ENCODE assay signal across 1 cellular context in the genomic region with DNA sequence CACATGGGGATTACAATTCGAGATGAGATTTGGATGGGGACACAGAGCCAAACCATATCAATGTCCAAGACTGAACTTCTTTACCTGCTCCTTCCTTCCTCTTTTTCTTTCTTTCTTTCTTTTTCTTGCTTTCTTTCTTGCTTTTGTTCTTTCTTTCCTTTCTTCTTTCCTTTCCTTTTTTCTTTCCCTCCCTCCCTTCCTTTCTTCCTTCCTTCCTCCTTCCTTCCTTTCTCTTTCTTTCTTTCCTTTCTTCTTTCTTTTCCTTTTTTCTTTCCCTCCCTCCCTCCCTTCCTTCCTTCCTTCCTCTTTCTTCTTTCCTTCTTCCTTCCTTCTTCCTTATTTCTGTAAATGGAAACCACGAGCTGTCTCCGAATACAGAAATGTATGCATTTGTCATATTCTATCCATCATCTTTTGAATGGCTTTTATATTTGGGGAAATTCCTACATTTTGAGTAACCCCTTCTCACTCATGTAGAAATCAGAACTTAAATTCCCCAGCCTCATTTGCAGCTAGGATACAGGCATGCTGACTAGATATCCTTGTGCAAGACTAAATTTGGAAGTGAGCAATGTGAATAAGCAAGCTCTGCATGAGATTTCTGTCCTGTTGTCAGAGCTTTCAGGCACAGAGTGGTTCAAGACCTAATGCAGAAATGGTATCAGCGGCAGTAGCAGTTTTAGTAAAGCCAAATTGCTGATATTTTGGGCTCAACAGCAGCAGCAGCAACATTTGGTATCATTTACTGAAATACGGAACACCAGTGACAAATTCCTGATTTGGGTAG.
TF ChIP-seq lines count a peak whose summit lies in the region.

No MANE protein-coding gene starts in this region.

TF ChIP-seq in K562, 482 proteins besides CTCF, POLR2A, EP300 and RAD21:
- TF ChIP-seq BRD9 (IDR thresholded peaks at IDR 0.05; ENCODE audit: low read depth, partially characterized antibody) (no peak), ZNF512 (tag; IDR thresholded peaks at IDR 0.05) (peak; percentile 81), PHTF2 (CRISPR knock-in tag; IDR thresholded peaks at IDR 0.05) (no peak)
- TF ChIP-seq, protein P1, sequence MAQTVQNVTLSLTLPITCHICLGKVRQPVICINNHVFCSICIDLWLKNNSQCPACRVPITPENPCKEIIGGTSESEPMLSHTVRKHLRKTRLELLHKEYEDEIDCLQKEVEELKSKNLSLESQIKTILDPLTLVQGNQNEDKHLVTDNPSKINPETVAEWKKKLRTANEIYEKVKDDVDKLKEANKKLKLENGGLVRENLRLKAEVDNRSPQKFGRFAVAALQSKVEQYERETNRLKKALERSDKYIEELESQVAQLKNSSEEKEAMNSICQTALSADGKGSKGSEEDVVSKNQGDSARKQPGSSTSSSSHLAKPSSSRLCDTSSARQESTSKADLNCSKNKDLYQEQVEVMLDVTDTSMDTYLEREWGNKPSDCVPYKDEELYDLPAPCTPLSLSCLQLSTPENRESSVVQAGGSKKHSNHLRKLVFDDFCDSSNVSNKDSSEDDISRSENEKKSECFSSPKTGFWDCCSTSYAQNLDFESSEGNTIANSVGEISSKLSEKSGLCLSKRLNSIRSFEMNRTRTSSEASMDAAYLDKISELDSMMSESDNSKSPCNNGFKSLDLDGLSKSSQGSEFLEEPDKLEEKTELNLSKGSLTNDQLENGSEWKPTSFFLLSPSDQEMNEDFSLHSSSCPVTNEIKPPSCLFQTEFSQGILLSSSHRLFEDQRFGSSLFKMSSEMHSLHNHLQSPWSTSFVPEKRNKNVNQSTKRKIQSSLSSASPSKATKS (CRISPR knock-in tag; IDR thresholded peaks at IDR 0.05), result no peak
